ENCODE assay signal across 8 cellular contexts in genomic region chr3:30894521-30895289, GRCh38. TPM values are rescaled to one million over a fixed set of nuclear protein-coding genes. Genes with fewer than 3 reads are reported as not detected.
DNase-seq lines count a peak whose midpoint lies in the region; ATAC-seq, FAIRE-seq and TF ChIP-seq lines count a peak whose summit lies in the region.

TSS of gene GADL1 (minus strand) at chr3:30894661. CDS start at chr3:30894614, 47 bp downstream.

- CTCF ChIA-PET in AG04450 (lab: Charles Lee) = no interaction called here
- CTCF ChIA-PET in activated CD4-positive, alpha-beta memory T cell treated with anti-CD3 and anti-CD28 coated beads, Interleukin-2, amount 10 ng/mL, durations not matched to agents 7 days and 5 days (lab: Charles Lee) = no interaction called here

- no peak for FAIRE-seq in HTR-8/SVneo (lab: Jason Lieb, UNC)

- no peaks in the 10 kb centered on the region for H3K4me1 ChIP-seq in neuron (ENCODE audit: insufficient read depth, low read length)

- H2AFZ ChIP-seq in neuron (ENCODE audit: low read depth, low read length) = peak within 1 kb of the TSS; percentile 57

- H3K4me1 Mint-ChIP-seq in activated CD4-positive, alpha-beta memory T cell treated with anti-CD3 and anti-CD28 coated beads, Interleukin-2, amount 10 ng/mL, durations not matched to agents 7 days and 5 days = peaks cover 13% of the 10 kb centered on the region

- POLR2A ChIA-PET in AG04450 (lab: Yijun Ruan, JAX) = no interaction called here
- POLR2A ChIA-PET in activated CD4-positive, alpha-beta memory T cell treated with anti-CD3 and anti-CD28 coated beads, Interleukin-2, amount 10 ng/mL, durations not matched to agents 7 days and 5 days (lab: Charles Lee) = no interaction called here

- H3K9me3 ChIP-seq in AG04450 (ENCODE audit: control insufficient read depth, insufficient read depth, low read length) (no peaks in the 10 kb centered on the region), neuron (ENCODE audit: low read length) (no peaks in the 10 kb centered on the region)

- H3K9me3 Mint-ChIP-seq in activated CD4-positive, alpha-beta memory T cell treated with anti-CD3 and anti-CD28 coated beads, Interleukin-2, amount 10 ng/mL, durations not matched to agents 7 days and 5 days = no peaks in the 10 kb centered on the region

- TF ChIP-seq CTCF in AG04450 (IDR thresholded peaks at IDR 0.05; ENCODE audit: low read depth, low read length) = no peak
- no peak for TF ChIP-seq CTCF in fibroblast of the aortic adventitia (IDR thresholded peaks at IDR 0.05; ENCODE audit: insufficient read depth, low read length)

- peaks cover 39% of the 10 kb centered on the region for H3K27me3 Mint-ChIP-seq in activated CD4-positive, alpha-beta memory T cell treated with anti-CD3 and anti-CD28 coated beads, Interleukin-2, amount 10 ng/mL, durations not matched to agents 7 days and 5 days

- H3K36me3 Mint-ChIP-seq in activated CD4-positive, alpha-beta memory T cell treated with anti-CD3 and anti-CD28 coated beads, Interleukin-2, amount 10 ng/mL, durations not matched to agents 7 days and 5 days (ENCODE audit: low read depth) = no peaks in the 10 kb centered on the region

- H3K36me3 ChIP-seq in neuron (ENCODE audit: insufficient read depth, low read length) = no peaks in the 10 kb centered on the region

- H3K27me3 ChIP-seq in AG04450 (ENCODE audit: control insufficient read depth, insufficient read depth, low read length) = peaks cover 13% of the 10 kb centered on the region
- peaks cover 25% of the 10 kb centered on the region for H3K27me3 ChIP-seq in neuron (ENCODE audit: insufficient read depth, low read length)

- ATAC-seq in HG02678 (IDR thresholded peaks at IDR 0.05; ENCODE audit: unreplicated experiment) = no peak

- H3K27ac ChIP-seq in AG04450 (ENCODE audit: low read depth, low read length) = no peak within 1 kb of the TSS

- H3K4me3 Mint-ChIP-seq in activated CD4-positive, alpha-beta memory T cell treated with anti-CD3 and anti-CD28 coated beads, Interleukin-2, amount 10 ng/mL, durations not matched to agents 7 days and 5 days = peak within 1 kb of the TSS; percentile 53

- DNase-seq in AG04450 (ENCODE audit: low read depth, low spot score) (no peak), HTR-8/SVneo (ENCODE audit: insufficient read length, low spot score) (peak; percentile 23), fibroblast of the aortic adventitia (ENCODE audit: low read depth) (no peak), AML-193 (lab: John Stamatoyannopoulos, UW) (no peak), SHP77 (lab: John Stamatoyannopoulos, UW) (no peak)
- peak; percentile 33 for DNase-seq in activated CD4-positive, alpha-beta memory T cell treated with anti-CD3 and anti-CD28 coated beads, Interleukin-2, amount 10 ng/mL, durations not matched to agents 7 days and 5 days

- H3K4me3 ChIP-seq in AG04450 (ENCODE audit: low read depth, low read length) (peak within 1 kb of the TSS; percentile 61), fibroblast of the aortic adventitia (ENCODE audit: low read depth, low read length) (peak within 1 kb of the TSS; percentile 71), neuron (ENCODE audit: low read length) (peak within 1 kb of the TSS; percentile 34)

- no peak within 1 kb of the TSS for H3K27ac Mint-ChIP-seq in activated CD4-positive, alpha-beta memory T cell treated with anti-CD3 and anti-CD28 coated beads, Interleukin-2, amount 10 ng/mL, durations not matched to agents 7 days and 5 days

RNA-seq across cellular contexts. Expression of gene GADL1, which starts in this region (rescaled TPM):
- not detected in 2 replicates for polyA plus RNA-seq in AG04450 (2011; rRNA removed)
- polyA minus RNA-seq in AG04450 (2011; rRNA and poly(A)+ RNA removed) = not detected in 2 replicates
- total RNA-seq in activated CD4-positive, alpha-beta memory T cell treated with anti-CD3 and anti-CD28 coated beads, Interleukin-2, amount 10 ng/mL, durations not matched to agents 7 days and 5 days = not detected
- 0.18 TPM in 1 of 2 replicates, not detected in the other for total RNA-seq in fibroblast of the aortic adventitia (ENCODE audit: low replicate concordance)

Comparison
In these comparisons a context has a peak if more than half of its experiments do, and no peak if none do; other contexts are left out.
1. Peak in DNase-seq in activated CD4-positive, alpha-beta memory T cell treated with anti-CD3 and anti-CD28 coated beads, Interleukin-2, amount 10 ng/mL, durations not matched to agents 7 days and 5 days; RNA of the gene not detected or under 1 TPM.